In genomic region chr4:176309046-176309445, GRCh38 we compare ENCODE assay signal across 13 cellular contexts. TPM values are rescaled to one million over a fixed set of nuclear protein-coding genes. Genes with fewer than 3 reads are reported as not detected.
A peak's percentile ranks its signal among the peaks of the same experiment; 100 is the strongest.
DNase-seq lines count a peak whose midpoint lies in the region; ATAC-seq and TF ChIP-seq lines count a peak whose summit lies in the region.
"Had no signal": no experiment of that assay in that cellular context is flagged by ENCODE, and none has a peak within 500 bp of the region (broad histone marks: within the 10 kb centered on the region; RNA-seq: fewer than 3 reads in every experiment).

No MANE protein-coding gene starts in this region.

- in situ Hi-C loops in ACHN (cut with HindIII; ENCODE audit: low pct_ligation_motif_present, low pct_unique_long_range_greater_than_20kb, low sequenced_read_pairs) = no loop called here

- H3K4me1 ChIP-seq in OCI-LY7 (ENCODE audit: insufficient read depth, low read length, poor library complexity, severe bottlenecking) = peaks cover 39% of the 10 kb centered on the region

- H3K36me3 ChIP-seq in OCI-LY7 (ENCODE audit: insufficient read depth, low read length) = no peaks in the 10 kb centered on the region

- ATAC-seq in GM18858 (IDR thresholded peaks at IDR 0.05; ENCODE audit: unreplicated experiment) (peak; percentile 98), GM21360 (IDR thresholded peaks at IDR 0.05; ENCODE audit: unreplicated experiment) (peak; percentile 98), HG03039 (IDR thresholded peaks at IDR 0.05; ENCODE audit: unreplicated experiment) (peak; percentile 99)

- peak overlapping the region; percentile 76; the same call in 1 of the 2 replicates for H2AFZ ChIP-seq in OCI-LY7 (ENCODE audit: low read length)

- POLR2A ChIA-PET in OCI-LY7 (lab: Charles Lee) = interaction anchor here (0.7 to 4.3 kb wide), 12 partner anchors 10 to 365 kb away, joined by 3 to 35 read pairs (median 6); partner anchors contain the start of gene SPCS3

- H4K20me1 ChIP-seq in OCI-LY7 (ENCODE audit: insufficient read depth, low read length) = no peaks in the 10 kb centered on the region

- H3K9me3 ChIP-seq in OCI-LY7 (ENCODE audit: low read length) = no peaks in the 10 kb centered on the region

- intact Hi-C loops in OCI-LY7 (cut with micrococcal nuclease; ENCODE audit: unreplicated experiment) = loop anchor here (1.0 kb wide), 1 partner anchor 10 kb away; the partner anchor contains the start of gene SPCS3

- no TSS peak for BruUV-seq in OCI-LY7 (replicated peaks; lab: Mats Ljungman, UMichigan)

- CTCF ChIA-PET in OCI-LY7 (lab: Charles Lee; ENCODE audit: unreplicated experiment) = interaction anchor here (0.6 kb wide), 1 partner anchor 116 kb away, joined by 3 read pairs; no protein-coding TSS in a partner anchor

- peak overlapping the region; percentile 60 for H3K27ac ChIP-seq in OCI-LY7 (ENCODE audit: low read depth, low read length, poor library complexity, severe bottlenecking)

- H3K4me2 ChIP-seq in OCI-LY7 (ENCODE audit: low read length) = peak overlapping the region; percentile 66

- H3K79me2 ChIP-seq in OCI-LY7 (ENCODE audit: insufficient read depth, low read depth, low read length) = no peaks in the 10 kb centered on the region

- TF ChIP-seq CTCF in OCI-LY7 (conservative IDR thresholded peaks at IDR 0.05; ENCODE audit: low read length) = no peak

- peak; percentile 75 for DNase-seq in OCI-LY7 (ENCODE audit: low spot score)
- no peak for DNase-seq in HuH-7.5 (ENCODE audit: low spot score)
- no peak for DNase-seq in stimulated activated CD8-positive, alpha-beta memory T cell treated with anti-CD3 and anti-CD28 coated beads, Interleukin-4, amount 100 ng/mL, for 48 hours
- DNase-seq in DMS79 treated with DMSO at 0.1 percent for 48 hours (lab: John Stamatoyannopoulos, UW) = no peak
- no peak for DNase-seq in ACHN
- DNase-seq: activated naive CD4-positive, alpha-beta T cell treated with anti-CD3 and anti-CD28 coated beads, Interleukin-2, amount 10 ng/mL, durations not matched to agents 7 days and 5 days; hypothalamus; NCI-H1048; stimulated activated naive CD4-positive, alpha-beta T cell had no signal

- peak overlapping the region; percentile 37 for H3K4me3 ChIP-seq in OCI-LY7 (ENCODE audit: low read depth, low read length, poor library complexity, severe bottlenecking)

- H3K9me2 ChIP-seq in OCI-LY7 (ENCODE audit: insufficient read depth, low read length) = no peaks in the 10 kb centered on the region

RNA-seq across cellular contexts. Expression of gene SPCS3, which starts 10.7 kb away (rescaled TPM):
- 100 and 122 TPM in 2 replicates for total RNA-seq in OCI-LY7 (2014; rRNA removed; shearing (Covaris generic))
- total RNA-seq in OCI-LY7 (2022) = 253 and 268 TPM in 2 replicates

RNA-seq across cellular contexts. Expression of gene ASB5, which starts 40.0 kb away (rescaled TPM):
- not detected in 2 replicates for total RNA-seq in OCI-LY7 (2014; rRNA removed; shearing (Covaris generic))
- total RNA-seq in OCI-LY7 (2022) = not detected in 2 replicates
- total RNA-seq: mononuclear cell had no signal
